23 cellular contexts compared by ENCODE assay signal in genomic region chr1:14404847-14405246, GRCh38.
DNase-seq lines count a peak whose midpoint lies in the region; ATAC-seq and FAIRE-seq lines count a peak whose summit lies in the region.
"Had no signal": no experiment of that assay in that cellular context is flagged by ENCODE, and none has a peak within 500 bp of the region (broad histone marks: within the 10 kb centered on the region; RNA-seq: fewer than 3 reads in every experiment).

No MANE protein-coding gene starts in this region.

- peak overlapping the region; percentile 29 for H3K4me3 ChIP-seq in neuron (ENCODE audit: low read length)
- H3K4me3 ChIP-seq: BLaER1 treated with 17β-estradiol and CSF1 and Interleukin-3, amounts not matched to agents 10 nM and 100 nM; MG63 had no signal

- no peaks in the 10 kb centered on the region for H3K36me3 ChIP-seq in neuron (ENCODE audit: insufficient read depth, low read length)
- H3K36me3 ChIP-seq: BLaER1 treated with 17β-estradiol and CSF1 and Interleukin-3, amounts not matched to agents 10 nM and 100 nM; MG63 had no signal

- FAIRE-seq in HTR-8/SVneo (lab: Jason Lieb, UNC): no peak
- FAIRE-seq: GM19239, RCC 7860 had no signal

- peaks cover 37% of the 10 kb centered on the region for H3K4me1 ChIP-seq in neuron (ENCODE audit: insufficient read depth, low read length)
- H3K4me1 ChIP-seq: BLaER1 treated with 17β-estradiol and CSF1 and Interleukin-3, amounts not matched to agents 10 nM and 100 nM had no signal

- no peaks in the 10 kb centered on the region for H3K27me3 ChIP-seq in neuron (ENCODE audit: insufficient read depth, low read length)
- H3K27me3 ChIP-seq: BLaER1 treated with 17β-estradiol and CSF1 and Interleukin-3, amounts not matched to agents 10 nM and 100 nM; MG63 had no signal

- DNase-seq in NCI-H748 (lab: John Stamatoyannopoulos, UW; ENCODE audit: unreplicated experiment): peak; percentile 42
- DNase-seq in NCI-H748 treated with DMSO at 0.1 percent for 48 hours (lab: John Stamatoyannopoulos, UW): no peak
- DNase-seq in NCI-H526 treated with DMSO at 0.1 percent for 48 hours (lab: John Stamatoyannopoulos, UW): peak; percentile 90
- DNase-seq in iPS DF 19.7 (ENCODE audit: low read depth, low spot score): peak; percentile 33
- no peak for DNase-seq in NCI-H345 treated with DMSO at 0.1 percent for 48 hours (lab: John Stamatoyannopoulos, UW; ENCODE audit: unreplicated experiment)
- DNase-seq in HTR-8/SVneo (ENCODE audit: insufficient read length, low spot score): no peak
- DNase-seq: CD8-positive, alpha-beta memory T cell; DND-41; GF-D8; Karpas-422; MG63; NCI-H1105; NCI-H1694 treated with DMSO at 0.1 percent for 48 hours; NCI-H2107; Right ventricle myocardium superior; SK-N-SH; T-cell had no signal

- no peak overlapping the region for H2AFZ ChIP-seq in neuron (ENCODE audit: low read depth, low read length)

- no peak for ATAC-seq in HG03280 (IDR thresholded peaks at IDR 0.05; ENCODE audit: unreplicated experiment)
- ATAC-seq: HCT116, T-cell had no signal

- peaks cover 2% of the 10 kb centered on the region for H3K9me3 ChIP-seq in neuron (ENCODE audit: low read length)
- H3K9me3 ChIP-seq: BLaER1 treated with 17β-estradiol and CSF1 and Interleukin-3, amounts not matched to agents 10 nM and 100 nM; MG63; SK-N-SH had no signal

Comparison
In these comparisons a context has a peak if more than half of its experiments do, and no peak if none do; other contexts are left out.
1. DNase-seq: peak in NCI-H748 (single experiment), NCI-H526 treated with DMSO at 0.1 percent for 48 hours (single experiment) and iPS DF 19.7 (single experiment); none in NCI-H748 treated with DMSO at 0.1 percent for 48 hours (single experiment), NCI-H345 treated with DMSO at 0.1 percent for 48 hours (single experiment) and HTR-8/SVneo (single experiment).